13 cellular contexts compared by ENCODE assay signal in the genomic region with DNA sequence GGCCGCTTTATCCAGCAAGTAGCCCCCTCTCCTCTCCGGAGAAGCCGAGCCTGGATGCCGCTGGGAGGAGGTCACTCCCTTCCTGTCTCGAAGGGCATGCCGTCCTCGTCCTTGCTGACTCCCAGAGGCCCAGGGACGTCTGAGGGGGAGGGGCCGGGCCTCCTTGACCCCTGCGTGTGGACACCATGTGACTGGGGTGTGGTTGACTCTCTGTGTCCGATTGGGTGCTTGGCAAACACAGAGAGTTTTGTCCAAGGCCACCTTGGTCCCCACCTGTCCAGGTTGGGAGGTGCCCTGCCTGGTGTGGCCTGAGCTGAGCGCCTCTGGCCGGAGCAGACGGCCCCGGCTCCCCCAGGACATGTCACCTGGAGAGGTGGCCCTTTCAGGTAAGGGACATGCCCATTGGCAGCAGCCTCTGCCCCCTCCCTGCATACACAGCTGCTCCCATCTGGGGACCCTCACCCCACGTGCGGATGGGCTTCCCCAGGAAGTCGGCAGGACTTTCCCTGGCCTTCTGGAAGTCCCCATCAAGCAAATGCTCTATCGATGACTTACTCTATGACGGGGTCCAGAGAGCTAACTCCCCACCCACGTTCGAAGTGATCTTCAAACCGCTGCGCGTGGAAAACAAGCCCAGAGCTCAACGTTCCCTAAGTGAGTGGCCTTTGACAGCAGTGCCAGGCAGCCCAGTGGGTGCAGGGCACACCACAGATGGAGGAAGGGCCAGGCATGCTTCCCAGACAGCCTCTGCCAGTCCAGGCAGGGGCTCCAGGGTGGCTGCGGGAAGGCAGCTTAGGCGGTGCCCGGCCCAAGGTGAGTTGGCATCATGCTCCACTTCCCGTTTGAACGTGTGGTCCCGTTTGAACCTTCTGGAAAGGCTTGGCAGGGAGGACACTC. TPM values are rescaled to one million over a fixed set of nuclear protein-coding genes. Genes with fewer than 3 reads are reported as not detected.
DNase-seq lines count a peak whose midpoint lies in the region; ATAC-seq and TF ChIP-seq lines count a peak whose summit lies in the region.
"Had no signal": no experiment of that assay in that cellular context is flagged by ENCODE, and none has a peak within 500 bp of the region (broad histone marks: within the 10 kb centered on the region; RNA-seq: fewer than 3 reads in every experiment).

A gene (plus strand): TSS at position 634 of the 897 bp plus-strand sequence. CDS start 1,912 bp downstream, outside the sequence.

- H3K9me3 ChIP-seq in heart left ventricle (peaks cover 0 to 5% (median 0%) of the 10 kb centered on the region in 12 donors), transverse colon (no peaks in the 10 kb centered on the region)
- H3K9me3 ChIP-seq: adrenal gland had no signal

- H3K36me3 Mint-ChIP-seq in activated naive CD8-positive, alpha-beta T cell treated with anti-CD3 and anti-CD28 coated beads, Interleukin-2, amount 50 U/mL, for 24 hours (ENCODE audit: low read depth): no peaks in the 10 kb centered on the region
- H3K36me3 Mint-ChIP-seq in mesothelial cell of epicardium: peaks cover 2% of the 10 kb centered on the region

- no peak for TF ChIP-seq EP300 in transverse colon (IDR thresholded peaks at IDR 0.05; ENCODE audit: low read depth)

- peak within 1 kb of the TSS; percentile 21 for H3K4me3 Mint-ChIP-seq in activated naive CD8-positive, alpha-beta T cell treated with anti-CD3 and anti-CD28 coated beads, Interleukin-2, amount 50 U/mL, for 24 hours
- no peak within 1 kb of the TSS for H3K4me3 Mint-ChIP-seq in mesothelial cell of epicardium

- TF ChIP-seq POLR2A in heart left ventricle (IDR thresholded peaks at IDR 0.05): peak in 1 of 2 donors; percentile 9
- no peak for TF ChIP-seq POLR2A in transverse colon (IDR thresholded peaks at IDR 0.05)

- no peaks in the 10 kb centered on the region for H3K36me3 ChIP-seq in heart left ventricle
- no peaks in the 10 kb centered on the region for H3K36me3 ChIP-seq in transverse colon
- H3K36me3 ChIP-seq: adrenal gland, BLaER1 had no signal

- H3K27ac ChIP-seq in heart left ventricle (peak within 1 kb of the TSS in 11 of 12 donors; percentile 5 to 87 (median 67)), transverse colon (peak within 1 kb of the TSS in 3 of 4 donors; percentile 34 to 51 (median 46))
- H3K27ac ChIP-seq: adrenal gland, BLaER1 had no signal

- 56 to 72% (median 66%) methylated on average over 23 to 32 of the region's 32 CpGs for WGBS in heart left ventricle, 4 donors
- whole genome bisulfite sequencing in transverse colon (ENCODE audit: low coverage in 1 of 2), 2 donors: 83% methylated on average over 32 of the region's 32 CpGs; no CpG with 5 or more reads in 1 of the 2 donors

- H3K4me1 ChIP-seq in heart left ventricle (peaks cover 10 to 61% (median 39%) of the 10 kb centered on the region in 12 donors), transverse colon (peaks cover 0 to 12% (median 9%) of the 10 kb centered on the region in 4 donors)
- H3K4me1 ChIP-seq: adrenal gland had no signal

- ATAC-seq in heart left ventricle (peak in 2 of 4 donors; percentile 4 to 9), left cardiac atrium (no peak), HG03342 (IDR thresholded peaks at IDR 0.05; ENCODE audit: unreplicated experiment) (no peak)
- peak; percentile 65 for ATAC-seq in activated naive CD8-positive, alpha-beta T cell treated with anti-CD3 and anti-CD28 coated beads, Interleukin-2, amount 50 U/mL, for 24 hours
- ATAC-seq: sciatic nerve had no signal

- no peak for TF ChIP-seq CTCF in heart left ventricle (IDR thresholded peaks at IDR 0.05)
- no peak for TF ChIP-seq CTCF in mesothelial cell of epicardium (IDR thresholded peaks at IDR 0.05; ENCODE audit: unreplicated experiment)
- no peak for TF ChIP-seq CTCF in transverse colon (IDR thresholded peaks at IDR 0.05)

- peak within 1 kb of the TSS; percentile 35 for H3K27ac Mint-ChIP-seq in activated naive CD8-positive, alpha-beta T cell treated with anti-CD3 and anti-CD28 coated beads, Interleukin-2, amount 50 U/mL, for 24 hours
- H3K27ac Mint-ChIP-seq in mesothelial cell of epicardium: peak within 1 kb of the TSS; percentile 41

- in situ Hi-C loops in transverse colon (cut with MboI; ENCODE audit: low pct_ligation_motif_present in 1 of 4, low pct_unique_long_range_greater_than_20kb in 1 of 4, low sequenced_read_pairs in 3 of 4): no loop called here

- peaks cover 18% of the 10 kb centered on the region for H3K4me1 Mint-ChIP-seq in activated naive CD8-positive, alpha-beta T cell treated with anti-CD3 and anti-CD28 coated beads, Interleukin-2, amount 50 U/mL, for 24 hours
- H3K4me1 Mint-ChIP-seq in mesothelial cell of epicardium: peaks cover 28% of the 10 kb centered on the region

- intact Hi-C loops in heart left ventricle (cut with DNase I): no loop called here
- intact Hi-C loops in left cardiac atrium (cut with DNase I): no loop called here
- intact Hi-C loops in transverse colon (cut with DNase I; ENCODE audit: low total_unique reads): no loop called here

- DNase-seq in heart left ventricle (peak in 3 of 5 donors; percentile 52 to 70 (median 66)), left cardiac atrium (no peak), mesothelial cell of epicardium (ENCODE audit: low spot score in 2 of 2, unreplicated experiment in 2 of 2) (no peak), transverse colon (no peak), HuH-7 (ENCODE audit: low spot score) (no peak), NCI-H2171 treated with DMSO at 0.1 percent for 48 hours (lab: John Stamatoyannopoulos, UW) (no peak)
- peak; percentile 27 for DNase-seq in activated naive CD8-positive, alpha-beta T cell treated with anti-CD3 and anti-CD28 coated beads, Interleukin-2, amount 50 U/mL, for 24 hours
- DNase-seq: adrenal gland, NCI-H1105 had no signal

- H3K27me3 ChIP-seq in heart left ventricle (peaks cover 0 to 9% (median 0%) of the 10 kb centered on the region in 9 donors), transverse colon (peaks cover 10% of the 10 kb centered on the region)
- H3K27me3 ChIP-seq: adrenal gland had no signal

- no peak within 1 kb of the TSS for H3K4me3 ChIP-seq in heart left ventricle
- no peak within 1 kb of the TSS for H3K4me3 ChIP-seq in transverse colon
- H3K4me3 ChIP-seq: adrenal gland, BLaER1 had no signal

- H3K27me3 Mint-ChIP-seq in activated naive CD8-positive, alpha-beta T cell treated with anti-CD3 and anti-CD28 coated beads, Interleukin-2, amount 50 U/mL, for 24 hours: peaks cover 2% of the 10 kb centered on the region
- peaks cover 10% of the 10 kb centered on the region for H3K27me3 Mint-ChIP-seq in mesothelial cell of epicardium (ENCODE audit: low read depth)

- no peaks in the 10 kb centered on the region for H3K9me3 Mint-ChIP-seq in activated naive CD8-positive, alpha-beta T cell treated with anti-CD3 and anti-CD28 coated beads, Interleukin-2, amount 50 U/mL, for 24 hours
- H3K9me3 Mint-ChIP-seq in mesothelial cell of epicardium: peaks cover 4% of the 10 kb centered on the region

RNA-seq across cellular contexts. Expression of the gene that starts here (rescaled TPM):
- total RNA-seq in heart left ventricle: under 1 TPM in 8 of 9 donors, not detected in 1; 0.08 to 0.35 (median 0.15) TPM
- under 1 TPM; 0.08 to 0.15 TPM for polyA plus RNA-seq in heart left ventricle
- total RNA-seq in left cardiac atrium: under 1 TPM in 1 of 2 donors, not detected in 1; 0.18 TPM
- total RNA-seq in mesothelial cell of epicardium: 1.9 to 2.5 TPM (median 2.1 TPM) in 3 replicates
- 10 to 100 TPM in 1 of 4 donors, 1 to 10 TPM in 1, not detected in 2; 2.9 to 10.1 TPM for total RNA-seq in transverse colon
- total RNA-seq: kidney epithelial cell had no signal

Comparison
In these comparisons a context has a peak if more than half of its experiments do, and no peak if none do; other contexts are left out.
1. Peak in DNase-seq and H3K27ac ChIP-seq in heart left ventricle; RNA of the gene not detected or under 1 TPM.